In genomic region chr16:29707160-29707559, GRCh38 we compare ENCODE assay signal across 3 cellular contexts. TPM values are rescaled to one million over a fixed set of nuclear protein-coding genes. Genes with fewer than 3 reads are reported as not detected.
"Had no signal": no experiment of that assay in that cellular context is flagged by ENCODE, and none has a peak within 500 bp of the region (broad histone marks: within the 10 kb centered on the region; RNA-seq: fewer than 3 reads in every experiment).

No MANE protein-coding gene starts in this region.

RNA-seq across cellular contexts. Expression of gene C16orf54, which starts 38.6 kb away (rescaled TPM):
- total RNA-seq: bronchial epithelial cell, cardiac muscle cell, chondrocyte had no signal

RNA-seq across cellular contexts. Expression of gene SPN, which starts 44.1 kb away (rescaled TPM):
- total RNA-seq: bronchial epithelial cell, chondrocyte had no signal
